Comparison of ENCODE assay signal across 8 cellular contexts in the genomic region with DNA sequence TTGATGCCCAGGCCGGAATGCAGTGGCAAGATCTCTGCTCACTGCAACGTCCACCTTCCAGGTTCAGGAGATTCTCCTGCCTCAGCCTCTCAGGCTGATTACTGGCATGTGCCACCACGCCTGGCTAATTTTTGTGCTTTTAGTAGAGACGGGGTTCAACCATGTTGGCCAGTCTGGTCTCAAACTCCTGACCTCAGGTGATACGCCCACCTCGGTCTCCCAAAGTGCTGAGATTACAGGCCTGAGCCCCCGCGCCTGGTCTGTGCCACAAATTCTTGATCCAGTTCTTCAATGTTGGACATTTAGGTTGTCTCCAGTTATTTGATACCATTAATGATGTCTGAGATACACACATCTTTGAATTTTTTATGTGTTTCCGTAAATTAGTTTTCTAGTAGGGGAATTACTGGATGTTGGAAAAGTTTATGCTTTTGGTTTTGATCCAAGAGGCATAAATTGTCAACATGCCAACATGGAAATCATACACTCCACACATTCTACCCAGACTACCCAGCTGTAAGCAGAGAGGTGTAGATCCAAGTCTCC. TPM values are rescaled to one million over a fixed set of nuclear protein-coding genes. Genes with fewer than 3 reads are reported as not detected.
DNase-seq lines count a peak whose midpoint lies in the region; ATAC-seq and TF ChIP-seq lines count a peak whose summit lies in the region.

No MANE protein-coding gene starts in this region.

- intact Hi-C loops in adrenal gland (cut with DNase I) = loop anchor here in 1 of 2 donors (10.0 kb wide), 1 partner anchor 49 kb away; a partner anchor contains a TSS

- H3K9me3 Mint-ChIP-seq in T-helper 2 cell treated with Interferon-gamma antibody and Interleukin-4, amounts not matched to agents 5 μg/mL and 100 μg/mL, for 36 hours = peaks cover 6% of the 10 kb centered on the region

- H3K27ac ChIP-seq in adrenal gland = peak overlapping the region in 4 of 5 donors; percentile 90 to 92 (median 92)
- peak overlapping the region; percentile 87 for H3K27ac ChIP-seq in temporal lobe (ENCODE audit: low read depth, low read length)

- H3K36me3 ChIP-seq in adrenal gland (replicated peaks in 1 of 2) (no peaks in the 10 kb centered on the region), kidney epithelial cell (ENCODE audit: control insufficient read depth, insufficient read depth, low read length) (no peaks in the 10 kb centered on the region)

- peak overlapping the region; percentile 91 for H3K4me3 Mint-ChIP-seq in T-helper 2 cell treated with Interferon-gamma antibody and Interleukin-4, amounts not matched to agents 5 μg/mL and 100 μg/mL, for 36 hours

- H3K9me3 ChIP-seq in adrenal gland (replicated peaks in 1 of 3) = no peaks in the 10 kb centered on the region

- TF ChIP-seq POLR2A in adrenal gland (IDR thresholded peaks at IDR 0.05) = no peak

- H3K4me1 ChIP-seq in adrenal gland (replicated peaks in 1 of 2) = peaks cover 34 to 42% of the 10 kb centered on the region in 2 donors

- H3K27me3 Mint-ChIP-seq in T-helper 2 cell treated with Interferon-gamma antibody and Interleukin-4, amounts not matched to agents 5 μg/mL and 100 μg/mL, for 36 hours (ENCODE audit: low read depth) = peaks cover 2% of the 10 kb centered on the region

- H3K4me1 Mint-ChIP-seq in T-helper 2 cell treated with Interferon-gamma antibody and Interleukin-4, amounts not matched to agents 5 μg/mL and 100 μg/mL, for 36 hours (ENCODE audit: low read depth) = peaks cover 26% of the 10 kb centered on the region

- H3K4me3 ChIP-seq in adrenal gland = peak overlapping the region in 2 of 4 donors; percentile 66 to 95
- H3K4me3 ChIP-seq in kidney epithelial cell (ENCODE audit: low read depth, low read length) = peak overlapping the region; percentile 88

- DNase-seq in T-helper 2 cell treated with Interferon-gamma antibody and Interleukin-4, amounts not matched to agents 5 μg/mL and 100 μg/mL, for 36 hours (ENCODE audit: low spot score) = no peak
- no peak for DNase-seq in T-helper 2 cell
- peak in 1 of 7 donors; percentile 66 for DNase-seq in adrenal gland
- DNase-seq in kidney epithelial cell (ENCODE audit: low read depth) = no peak
- DNase-seq in GF-D8 (lab: John Stamatoyannopoulos, UW) = no peak
- DNase-seq in NCI-H510A treated with DMSO at 0.1 percent for 48 hours (lab: John Stamatoyannopoulos, UW) = no peak

- ATAC-seq in HG02884 (IDR thresholded peaks at IDR 0.05; ENCODE audit: unreplicated experiment) = no peak

- H3K36me3 Mint-ChIP-seq in T-helper 2 cell treated with Interferon-gamma antibody and Interleukin-4, amounts not matched to agents 5 μg/mL and 100 μg/mL, for 36 hours (ENCODE audit: low read depth) = peaks cover 21% of the 10 kb centered on the region

- 82 to 87% (median 84%) methylated on average over 9 of the region's 9 CpGs for WGBS in adrenal gland, 4 donors

- H3K27me3 ChIP-seq in adrenal gland (no peaks in the 10 kb centered on the region), kidney epithelial cell (ENCODE audit: control insufficient read depth, insufficient read depth, low read length) (no peaks in the 10 kb centered on the region)

- TF ChIP-seq CTCF in adrenal gland (IDR thresholded peaks at IDR 0.05) (peak in 4 of 6 experiments; percentile 50 to 79 (median 72)), kidney epithelial cell (IDR thresholded peaks at IDR 0.05; ENCODE audit: insufficient read depth, low read length, poor library complexity, severe bottlenecking) (peak; percentile 24)

- peak overlapping the region; percentile 85 for H3K27ac Mint-ChIP-seq in T-helper 2 cell treated with Interferon-gamma antibody and Interleukin-4, amounts not matched to agents 5 μg/mL and 100 μg/mL, for 36 hours

RNA-seq across cellular contexts. Expression of a gene that starts 0.5 kb away (rescaled TPM):
- total RNA-seq in adrenal gland = 10 to 100 TPM; 22.3 to 56.7 (median 34.0) TPM
- polyA plus RNA-seq in adrenal gland = 10 to 100 TPM; 21.9 to 70.1 (median 32.7) TPM
- total RNA-seq in kidney epithelial cell = 23.1 and 32.3 TPM in 2 replicates
- total RNA-seq in temporal lobe = 39.3 TPM

RNA-seq across cellular contexts. Expression of a gene that starts 46.0 kb away (rescaled TPM):
- total RNA-seq in adrenal gland (10 to 100 TPM; 16.6 to 45.6 (median 19.0) TPM), kidney epithelial cell (9.7 and 14.0 TPM in 2 replicates), temporal lobe (9.1 TPM)
- 10 to 100 TPM in 1 of 3 donors, 1 to 10 TPM in 2; 3.4 to 34.7 (median 7.2) TPM for polyA plus RNA-seq in adrenal gland
